ENCODE assay signal across 8 cellular contexts in the genomic region with DNA sequence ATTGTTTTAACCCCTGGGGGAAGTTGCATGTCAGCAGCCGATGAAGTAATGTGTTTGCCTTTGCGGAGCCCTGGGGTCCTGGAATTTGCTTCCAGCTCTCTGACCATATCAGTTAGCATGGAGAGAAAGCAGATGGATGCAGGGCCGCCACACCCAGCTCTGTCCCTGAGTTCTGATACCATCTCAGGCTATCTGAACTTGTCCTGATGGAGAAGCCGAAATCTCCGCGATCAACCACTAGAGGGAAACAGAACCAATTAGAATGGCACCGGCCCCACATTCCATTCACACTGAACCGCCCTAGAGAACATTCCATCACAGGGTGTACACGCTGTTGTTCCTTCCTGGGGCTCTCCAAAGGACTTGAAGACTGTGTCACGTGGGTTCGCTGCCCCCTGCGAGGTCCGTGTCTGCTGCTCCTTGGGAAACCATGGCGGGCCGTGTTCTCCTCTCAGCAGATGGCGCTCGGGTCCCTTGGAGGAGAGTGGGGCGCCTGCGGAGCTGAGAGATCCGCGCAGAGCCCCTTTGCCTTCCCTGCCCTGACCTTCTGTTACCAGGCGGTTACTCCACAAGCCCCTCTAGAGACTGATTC.
A peak's percentile ranks its signal among the peaks of the same experiment; 100 is the strongest.
DNase-seq lines count a peak whose midpoint lies in the region; ATAC-seq, FAIRE-seq and TF ChIP-seq lines count a peak whose summit lies in the region.

No MANE protein-coding gene starts in this region.

- peak; percentile 41 for TF ChIP-seq CTCF in D721Med (IDR thresholded peaks at IDR 0.05; ENCODE audit: insufficient read depth, missing control alignments)

- intact Hi-C loops in left ventricle myocardium superior (cut with micrococcal nuclease): loop anchor here (5.0 kb wide), 1 partner anchor 287 kb away; no protein-coding TSS in a partner anchor
- intact Hi-C loops in posterior cingulate gyrus (cut with DNase I): loop anchor here (1.0 kb wide), 1 partner anchor 291 kb away; no protein-coding TSS in a partner anchor

- peak; percentile 76 for ATAC-seq in HG02759 (IDR thresholded peaks at IDR 0.05; ENCODE audit: unreplicated experiment)
- ATAC-seq in left ventricle myocardium superior: peak; percentile 92
- ATAC-seq in GM19467 (IDR thresholded peaks at IDR 0.05; ENCODE audit: unreplicated experiment): no peak

- FAIRE-seq in D721Med (lab: Jason Lieb, UNC): no peak

- DNase-seq in D721Med (ENCODE audit: insufficient read length, low spot score) (peak; percentile 53), RPMI7951 (ENCODE audit: low read depth) (peak; percentile 91), anterior cingulate cortex (lab: John Stamatoyannopoulos, UW) (peak in 45 of 58 donors; percentile 5 to 67 (median 37)), left ventricle myocardium superior (peak; percentile 93), posterior cingulate gyrus (peak; percentile 27 to 92 (median 52))
- no peak for DNase-seq in NK-92 treated with Interleukin-12 subunit alpha and Interleukin-12 subunit beta, amount 100 ng/mL, for 24 hours (lab: John Stamatoyannopoulos, UW)
